ENCODE assay signal across 8 cellular contexts in the genomic region with DNA sequence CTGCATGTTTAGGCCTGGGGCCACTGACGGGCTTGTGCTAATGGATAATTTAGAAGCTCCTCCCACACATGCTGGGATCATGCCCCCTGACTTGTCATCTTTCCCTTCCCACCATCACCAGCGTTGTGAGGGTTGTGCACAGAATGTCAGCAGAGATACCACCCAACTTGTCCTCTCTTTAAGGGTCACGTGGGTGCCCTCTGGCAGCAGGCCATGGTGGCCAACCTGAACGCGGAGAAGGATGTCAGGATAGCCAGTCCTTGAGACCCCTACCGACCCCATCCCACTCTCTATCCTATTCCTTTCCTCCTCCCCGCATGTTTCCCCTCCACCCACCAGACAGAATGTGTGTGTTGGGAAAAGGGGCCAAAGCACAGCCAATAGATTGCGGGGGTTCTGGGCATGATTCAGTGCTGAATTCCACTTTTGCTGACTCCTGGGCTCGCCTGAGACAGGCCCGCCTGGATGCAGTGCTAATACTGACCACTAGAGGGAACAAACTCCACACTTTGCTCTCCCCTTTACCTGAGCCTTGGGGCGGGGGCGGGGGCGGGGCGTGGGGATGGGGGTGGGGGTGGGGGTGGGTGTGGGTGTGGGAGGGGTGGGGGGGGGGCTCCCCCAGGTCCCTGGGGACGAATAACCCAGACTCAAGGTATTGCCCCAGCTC. TPM values are rescaled to one million over a fixed set of nuclear protein-coding genes. Genes with fewer than 3 reads are reported as not detected.
DNase-seq lines count a peak whose midpoint lies in the region; ATAC-seq and TF ChIP-seq lines count a peak whose summit lies in the region.

A gene (minus strand): TSS at position 10 of the 667 bp plus-strand sequence. CDS start 143 bp downstream, outside the sequence.

- H3K27ac Mint-ChIP-seq in activated CD8-positive, alpha-beta memory T cell treated with anti-CD3 and anti-CD28 coated beads, Interleukin-2, amount 10 ng/mL, durations not matched to agents 7 days and 5 days = no peak within 1 kb of the TSS
- no peak within 1 kb of the TSS for H3K27ac Mint-ChIP-seq in neural progenitor cell

- H2AFZ ChIP-seq in neural progenitor cell (replicated peaks) = peak within 1 kb of the TSS; percentile 87

- no peak within 1 kb of the TSS for H3K4me3 Mint-ChIP-seq in activated CD8-positive, alpha-beta memory T cell treated with anti-CD3 and anti-CD28 coated beads, Interleukin-2, amount 10 ng/mL, durations not matched to agents 7 days and 5 days
- H3K4me3 Mint-ChIP-seq in neural progenitor cell = peak within 1 kb of the TSS; percentile 67

- CTCF ChIA-PET in activated CD8-positive, alpha-beta memory T cell treated with anti-CD3 and anti-CD28 coated beads, Interleukin-2, amount 10 ng/mL, durations not matched to agents 7 days and 5 days (lab: Charles Lee) = interaction anchor here (0.7 to 3.9 kb wide), 6 partner anchors 16 to 41 kb away, joined by 3 to 23 read pairs (median 4); no protein-coding TSS in a partner anchor

- TF ChIP-seq CTCF in epithelial cell of proximal tubule (conservative IDR thresholded peaks at IDR 0.05; ENCODE audit: low read depth, low read length) (peak; percentile 66), neural progenitor cell (IDR thresholded peaks at IDR 0.05) (peak; percentile 58), upper lobe of right lung (IDR thresholded peaks at IDR 0.05) (peak; percentile 52)

- peaks cover 7% of the 10 kb centered on the region for H3K4me1 Mint-ChIP-seq in activated CD8-positive, alpha-beta memory T cell treated with anti-CD3 and anti-CD28 coated beads, Interleukin-2, amount 10 ng/mL, durations not matched to agents 7 days and 5 days
- H3K4me1 Mint-ChIP-seq in neural progenitor cell = no peaks in the 10 kb centered on the region

- ATAC-seq in activated CD8-positive, alpha-beta memory T cell treated with anti-CD3 and anti-CD28 coated beads, Interleukin-2, amount 10 ng/mL, durations not matched to agents 7 days and 5 days = peak; percentile 89
- ATAC-seq in upper lobe of right lung = peak; percentile 85
- no peak for ATAC-seq in GM18907 (IDR thresholded peaks at IDR 0.05; ENCODE audit: unreplicated experiment)

- H3K9me3 ChIP-seq in neural progenitor cell (ENCODE audit: low read depth) (no peaks in the 10 kb centered on the region), upper lobe of right lung (no peaks in the 10 kb centered on the region)

- H3K36me3 ChIP-seq in neural progenitor cell (no peaks in the 10 kb centered on the region), upper lobe of right lung (no peaks in the 10 kb centered on the region)

- peak; percentile 4 to 32 for DNase-seq in NOMO-1 (lab: John Stamatoyannopoulos, UW; ENCODE audit: unreplicated experiment in 2 of 2)
- DNase-seq in NOMO-1 treated with dmso at 0.1 percent for 144 hours (lab: John Stamatoyannopoulos, UW; ENCODE audit: unreplicated experiment) = no peak
- DNase-seq in NCI-H69 (lab: John Stamatoyannopoulos, UW) = peak; percentile 52
- DNase-seq in activated CD8-positive, alpha-beta memory T cell treated with anti-CD3 and anti-CD28 coated beads, Interleukin-2, amount 10 ng/mL, durations not matched to agents 7 days and 5 days = peak; percentile 72
- no peak for DNase-seq in epithelial cell of proximal tubule (ENCODE audit: low read depth)
- DNase-seq in neural progenitor cell (ENCODE audit: low spot score) = peak; percentile 58
- no peak for DNase-seq in upper lobe of right lung

- no peak within 1 kb of the TSS for H3K9ac ChIP-seq in neural progenitor cell

- no peak within 1 kb of the TSS for H3K27ac ChIP-seq in neural progenitor cell
- H3K27ac ChIP-seq in upper lobe of right lung = no peak within 1 kb of the TSS

- H3K4me1 ChIP-seq in neural progenitor cell (no peaks in the 10 kb centered on the region), upper lobe of right lung (no peaks in the 10 kb centered on the region)

- H3K4me3 ChIP-seq in epithelial cell of proximal tubule (ENCODE audit: low read depth, low read length) (no peak within 1 kb of the TSS), neural progenitor cell (no peak within 1 kb of the TSS), upper lobe of right lung (no peak within 1 kb of the TSS)

- H3K27me3 ChIP-seq in neural progenitor cell (no peaks in the 10 kb centered on the region), upper lobe of right lung (no peaks in the 10 kb centered on the region)

- no peaks in the 10 kb centered on the region for H4K20me1 ChIP-seq in neural progenitor cell (ENCODE audit: low read depth)

- no peaks in the 10 kb centered on the region for H3K79me2 ChIP-seq in neural progenitor cell (ENCODE audit: low read depth)

- peaks cover 10% of the 10 kb centered on the region for H3K27me3 Mint-ChIP-seq in activated CD8-positive, alpha-beta memory T cell treated with anti-CD3 and anti-CD28 coated beads, Interleukin-2, amount 10 ng/mL, durations not matched to agents 7 days and 5 days
- H3K27me3 Mint-ChIP-seq in neural progenitor cell (ENCODE audit: insufficient read depth, low read depth) = peaks cover 8% of the 10 kb centered on the region

- H3K36me3 Mint-ChIP-seq in activated CD8-positive, alpha-beta memory T cell treated with anti-CD3 and anti-CD28 coated beads, Interleukin-2, amount 10 ng/mL, durations not matched to agents 7 days and 5 days = no peaks in the 10 kb centered on the region
- H3K36me3 Mint-ChIP-seq in neural progenitor cell = no peaks in the 10 kb centered on the region

- peaks cover 4% of the 10 kb centered on the region for H3F3A ChIP-seq in neural progenitor cell (ENCODE audit: low read depth)

- intact Hi-C loops in upper lobe of right lung (cut with DNase I) = no loop called here

- H3K4me2 ChIP-seq in neural progenitor cell = no peak within 1 kb of the TSS

- H3K9me3 Mint-ChIP-seq in activated CD8-positive, alpha-beta memory T cell treated with anti-CD3 and anti-CD28 coated beads, Interleukin-2, amount 10 ng/mL, durations not matched to agents 7 days and 5 days (ENCODE audit: low read depth) = no peaks in the 10 kb centered on the region
- H3K9me3 Mint-ChIP-seq in neural progenitor cell = no peaks in the 10 kb centered on the region

RNA-seq across cellular contexts. Expression of the gene that starts here (rescaled TPM):
- total RNA-seq in activated CD8-positive, alpha-beta memory T cell treated with anti-CD3 and anti-CD28 coated beads, Interleukin-2, amount 10 ng/mL, durations not matched to agents 7 days and 5 days = not detected
- total RNA-seq in epithelial cell of proximal tubule = not detected in 2 replicates
- total RNA-seq in neural progenitor cell (ENCODE audit: low replicate concordance) = not detected in 2 replicates
- total RNA-seq in upper lobe of right lung = not detected

Comparison
In these comparisons a context has a peak if more than half of its experiments do, and no peak if none do; other contexts are left out.
1. DNase-seq: peak in NOMO-1 (2 of 2) and NCI-H69 (single experiment); none in NOMO-1 treated with dmso at 0.1 percent for 144 hours (single experiment), epithelial cell of proximal tubule (single experiment) and upper lobe of right lung (single experiment).
2. Peak in DNase-seq and ATAC-seq in activated CD8-positive, alpha-beta memory T cell treated with anti-CD3 and anti-CD28 coated beads, Interleukin-2, amount 10 ng/mL, durations not matched to agents 7 days and 5 days; RNA of the gene not detected or under 1 TPM.
3. Peak in DNase-seq in neural progenitor cell; RNA of the gene not detected or under 1 TPM.
4. Peak in ATAC-seq in upper lobe of right lung; RNA of the gene not detected or under 1 TPM.
5. Peak in every context shown above with its lines, with median percentiles within 50 percentile points of each other: CTCF ChIP-seq.